ENCODE assay signal across 19 cellular contexts in the genomic region with DNA sequence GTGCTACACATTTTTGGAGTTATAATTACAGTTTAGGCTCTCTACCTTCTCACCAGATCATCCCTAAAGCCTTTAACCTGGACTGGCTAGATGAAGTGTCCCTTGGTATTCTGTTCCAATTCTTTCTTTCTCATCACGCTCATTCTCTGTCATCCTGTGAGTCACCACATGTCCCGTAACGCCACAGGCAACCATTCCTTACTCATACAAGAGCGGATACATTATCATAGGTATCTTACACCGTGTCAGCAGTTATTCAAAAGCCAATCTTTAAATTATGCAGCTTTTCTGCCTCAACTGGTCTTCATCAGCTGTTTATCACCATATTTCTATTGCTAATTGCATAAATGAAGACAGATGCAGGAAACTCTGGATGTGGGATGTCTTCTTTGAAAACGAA. TPM values are rescaled to one million over a fixed set of nuclear protein-coding genes. Genes with fewer than 3 reads are reported as not detected.
A peak's percentile ranks its signal among the peaks of the same experiment; 100 is the strongest.
DNase-seq lines count a peak whose midpoint lies in the region; ATAC-seq, FAIRE-seq and TF ChIP-seq lines count a peak whose summit lies in the region.
"Had no signal": no experiment of that assay in that cellular context is flagged by ENCODE, and none has a peak within 500 bp of the region (broad histone marks: within the 10 kb centered on the region; RNA-seq: fewer than 3 reads in every experiment).

No MANE protein-coding gene starts in this region.

- H3K4me3 ChIP-seq in A549 (no peak overlapping the region), fibroblast of villous mesenchyme (ENCODE audit: low read depth, low read length) (no peak overlapping the region)
- H3K4me3 ChIP-seq: tibial artery had no signal

- no peak for DNase-seq in A549 (ENCODE audit: low read depth in 1 of 2, low spot score in 1 of 2)
- DNase-seq in HFFc6, result peak; percentile 69
- DNase-seq in amniotic stem cell (lab: John Stamatoyannopoulos, UW), result peak; percentile 26
- peak; percentile 17 for DNase-seq in fibroblast of villous mesenchyme (ENCODE audit: low read depth)
- DNase-seq in activated CD8-positive, alpha-beta memory T cell treated with anti-CD3 and anti-CD28 coated beads, Interleukin-2, amount 50 U/mL, for 4 hours, result no peak
- DNase-seq in activated naive CD4-positive, alpha-beta T cell (lab: John Stamatoyannopoulos, UW), result no peak
- DNase-seq: activated CD4-positive, alpha-beta T cell treated with anti-CD3 and anti-CD28 coated beads for 4 hours; activated T-cell treated with anti-CD3 and anti-CD28 coated beads for 4 hours; central memory CD4-positive, alpha-beta T cell; islet precursor cell; NCI-H1436 treated with DMSO at 0.1 percent for 48 hours; NCI-H2227 treated with DMSO at 0.1 percent for 48 hours; SIG-M5; T1000; tibial artery had no signal

- H3K4me3 Mint-ChIP-seq in HFFc6, result no peak overlapping the region
- H3K4me3 Mint-ChIP-seq: activated naive CD8-positive, alpha-beta T cell had no signal

- H3K27ac ChIP-seq in A549, result no peak overlapping the region
- H3K27ac ChIP-seq: tibial artery had no signal

- H3K9me3 Mint-ChIP-seq in HFFc6, result peaks cover 18% of the 10 kb centered on the region

- no peak overlapping the region for H3K4me2 ChIP-seq in A549

- peak overlapping the region; percentile 44 for H3K27ac Mint-ChIP-seq in HFFc6
- H3K27ac Mint-ChIP-seq: activated naive CD8-positive, alpha-beta T cell had no signal

- CTCF ChIA-PET in A549 (lab: Yijun Ruan, JAX), result interaction anchor here (0.9 to 1.5 kb wide), 3 partner anchors 8 to 68 kb away, joined by 3 to 7 read pairs (median 3); no protein-coding TSS in a partner anchor

- no peak for TF ChIP-seq RAD21 in A549 (conservative IDR thresholded peaks at IDR 0.05 in 1 of 2, IDR thresholded peaks at IDR 0.05 in 1 of 2)

- H3K36me3 Mint-ChIP-seq in HFFc6 (ENCODE audit: low read depth), result peaks cover 21% of the 10 kb centered on the region

- TF ChIP-seq CTCF in A549 (IDR thresholded peaks at IDR 0.05) (no peak), HFFc6 (IDR thresholded peaks at IDR 0.05) (no peak), fibroblast of villous mesenchyme (IDR thresholded peaks at IDR 0.05; ENCODE audit: insufficient read depth, low read depth, low read length) (no peak)

- H3K4me1 Mint-ChIP-seq in HFFc6 (ENCODE audit: low read depth), result peaks cover 46% of the 10 kb centered on the region

- H3K27me3 Mint-ChIP-seq in HFFc6 (ENCODE audit: insufficient read depth), result no peaks in the 10 kb centered on the region

- peaks cover 12% of the 10 kb centered on the region; the same call in 2 of the 3 replicates for H3K9me3 ChIP-seq in A549

- no peak for FAIRE-seq in A549 (lab: Jason Lieb, UNC)
- FAIRE-seq: endometrium had no signal

- WGBS in A549 (ENCODE audit: missing lambda C conversion rate), result 48% methylated on average over 6 of the region's 6 CpGs

- POLR2A ChIA-PET in A549 (lab: Yijun Ruan, JAX), result no interaction called here

- no peak for TF ChIP-seq EP300 in A549 (IDR thresholded peaks at IDR 0.05)

- no peak for ATAC-seq in A549
- ATAC-seq in GM21360 (IDR thresholded peaks at IDR 0.05; ENCODE audit: unreplicated experiment), result no peak
- no peak for ATAC-seq in HG02981 (IDR thresholded peaks at IDR 0.05; ENCODE audit: unreplicated experiment)

- peaks cover 12% of the 10 kb centered on the region; the same call in 2 of the 3 replicates for H3K4me1 ChIP-seq in A549
- H3K4me1 ChIP-seq: tibial artery had no signal

- no peak for TF ChIP-seq POLR2A in A549 (IDR thresholded peaks at IDR 0.05; ENCODE audit: low read length)

TF ChIP-seq in A549, 52 proteins besides CTCF, POLR2A, EP300 and RAD21:
- peak; percentile 73 for TF ChIP-seq MAFK (IDR thresholded peaks at IDR 0.05; ENCODE audit: partially characterized antibody)
- TF ChIP-seq FOSL2 (IDR thresholded peaks at IDR 0.05), result no peak
- TF ChIP-seq FOSL2 (CRISPR knock-in tag; IDR thresholded peaks at IDR 0.05), result peak; percentile 33; the same call in 1 of the 2 replicates
- no peak for TF ChIP-seq ZNF302 (CRISPR knock-in tag; IDR thresholded peaks at IDR 0.05)

RNA-seq across cellular contexts. Expression of a gene that starts 47.7 kb away (rescaled TPM):
- polyA plus RNA-seq in A549 (2011; rRNA removed) (1.5 and 3.0 TPM in 2 replicates), A549 (2017; fragmentation: RNase III; extraction: RNeasy Plus Mini Kit Qiagen cat#74134 plus additional on column Dnase treatment) (1.4 to 1.8 TPM (median 1.7 TPM) in 3 replicates)
- 1.0 and 1.5 TPM in 2 replicates for polyA plus RNA-seq in A549 (2012; cell fraction: cytosol; rRNA removed)
- polyA plus RNA-seq in A549 (2012; cell fraction: nucleus; rRNA removed), result 3.2 and 4.7 TPM in 2 replicates
- 1.8 and 3.4 TPM in 2 replicates for polyA minus RNA-seq in A549 (2011; rRNA and poly(A)+ RNA removed)
- total RNA-seq in HFFc6 (2021; fragmentation: NEBNext Ultra II Directional; extraction: Animal tissue kit (Norgen Biotek cat#: 25700)), result under 1 TPM; 0.05 to 0.37 (median 0.25) TPM
- total RNA-seq in fibroblast of villous mesenchyme, result 0.32 and 1.3 TPM in 2 replicates

Comparison
In these comparisons a context has a peak if more than half of its experiments do, and no peak if none do; other contexts are left out.
1. DNase-seq: peak in HFFc6 (single experiment), amniotic stem cell (single experiment) and fibroblast of villous mesenchyme (single experiment); none in A549 (0 of 2), activated CD8-positive, alpha-beta memory T cell treated with anti-CD3 and anti-CD28 coated beads, Interleukin-2, amount 50 U/mL, for 4 hours (single experiment) and activated naive CD4-positive, alpha-beta T cell (0 of 4).